14 cellular contexts compared by ENCODE assay signal in the genomic region with DNA sequence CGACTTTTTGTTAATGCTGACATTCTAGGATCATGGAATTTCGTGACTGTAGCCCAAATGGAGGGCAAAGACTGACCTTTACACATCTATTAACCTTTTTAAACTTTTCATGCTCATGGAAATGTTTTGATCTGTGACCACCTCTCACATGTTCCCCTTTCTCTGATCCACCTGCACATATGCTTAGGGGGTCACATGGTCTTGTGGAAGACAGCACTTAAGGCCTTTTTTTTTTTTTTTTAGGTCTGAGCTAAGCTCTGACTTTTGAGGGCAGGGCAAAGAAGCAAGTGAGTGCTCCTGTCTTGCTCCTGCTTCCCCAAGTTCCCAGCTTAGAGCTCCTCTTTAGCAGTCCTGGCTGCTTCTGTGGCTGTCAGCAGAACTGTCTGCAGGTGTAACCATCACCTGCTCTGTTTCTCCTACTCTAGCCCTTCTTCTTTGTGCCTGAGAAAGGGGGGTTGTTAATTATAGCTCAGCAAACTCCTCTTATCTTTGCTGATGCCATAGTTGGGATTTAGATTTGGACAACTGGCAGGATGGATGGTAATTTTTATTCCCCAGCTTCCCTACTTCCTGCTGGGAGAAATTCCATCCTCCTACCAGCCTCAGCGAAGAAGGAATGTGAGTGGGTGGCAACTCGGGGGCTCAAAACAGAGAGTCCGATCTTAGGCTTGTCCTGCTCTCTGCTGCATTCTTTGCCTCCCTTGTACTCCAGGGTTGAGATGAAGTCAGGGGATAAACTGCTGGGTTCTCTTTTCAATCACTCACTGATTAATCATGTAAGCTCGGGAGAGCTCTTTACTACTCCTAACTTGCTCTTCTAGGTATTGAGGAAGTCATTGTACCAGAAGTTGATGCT.
A peak's percentile ranks its signal among the peaks of the same experiment; 100 is the strongest.
DNase-seq lines count a peak whose midpoint lies in the region; ATAC-seq, FAIRE-seq and TF ChIP-seq lines count a peak whose summit lies in the region.
"Had no signal": no experiment of that assay in that cellular context is flagged by ENCODE, and none has a peak within 500 bp of the region (broad histone marks: within the 10 kb centered on the region; RNA-seq: fewer than 3 reads in every experiment).

No MANE protein-coding gene starts in this region.

- no peak for FAIRE-seq in H54 (lab: Jason Lieb, UNC)
- FAIRE-seq: GM12878 had no signal

- H2AFZ ChIP-seq in SK-N-SH (ENCODE audit: low read depth) (no peak overlapping the region), osteoblast (ENCODE audit: low read length) (peak overlapping the region; percentile 33)

- peaks cover 5% of the 10 kb centered on the region for H3F3A ChIP-seq in SK-N-SH (replicated peaks; ENCODE audit: insufficient read depth)

- H3K4me1 ChIP-seq in SK-N-SH (ENCODE audit: control insufficient read depth in 1 of 2, insufficient read depth in 2 of 2, low read depth in 1 of 2, low read length in 1 of 2): peaks cover 0 to 9% of the 10 kb centered on the region in 2 experiments; a peak in 1 of 4 replicates
- H3K4me1 ChIP-seq in osteoblast (ENCODE audit: insufficient read depth, low read length): peaks cover 28% of the 10 kb centered on the region
- no peaks in the 10 kb centered on the region for H3K4me1 ChIP-seq in Peyer's patch

- TF ChIP-seq CTCF in SK-N-SH (IDR thresholded peaks at IDR 0.05) (no peak), osteoblast (IDR thresholded peaks at IDR 0.05; ENCODE audit: extremely low read depth, low read depth, low read length) (no peak), Peyer's patch (IDR thresholded peaks at IDR 0.05) (no peak)

- TF ChIP-seq EP300 in SK-N-SH (IDR thresholded peaks at IDR 0.05; ENCODE audit: borderline replicate concordance in 1 of 2, low read depth in 1 of 2, low read length in 1 of 2): no peak

- no peak overlapping the region for H3K9ac ChIP-seq in SK-N-SH

- no peaks in the 10 kb centered on the region for H3K27me3 ChIP-seq in SK-N-SH (ENCODE audit: insufficient read depth)
- no peaks in the 10 kb centered on the region for H3K27me3 ChIP-seq in osteoblast (ENCODE audit: insufficient read depth, low read length)
- no peaks in the 10 kb centered on the region for H3K27me3 ChIP-seq in Peyer's patch
- H3K27me3 ChIP-seq: tibial nerve had no signal

- ATAC-seq in GM18909 (IDR thresholded peaks at IDR 0.05; ENCODE audit: poor library complexity, unreplicated experiment): no peak
- ATAC-seq: GM12878 had no signal

- H4K20me1 ChIP-seq in SK-N-SH (ENCODE audit: insufficient read depth): no peaks in the 10 kb centered on the region
- no peaks in the 10 kb centered on the region for H4K20me1 ChIP-seq in osteoblast (ENCODE audit: insufficient read depth, low read length)

- CTCF ChIA-PET in SK-N-SH (lab: Yijun Ruan, JAX): interaction anchor here (1.1 to 1.8 kb wide), 3 partner anchors 16 to 86 kb away, joined by 4 to 5 read pairs (median 4); no protein-coding TSS in a partner anchor

- WGBS in SK-N-SH (ENCODE audit: low lambda C conversion rate): 51% methylated on average over 6 of the region's 6 CpGs

- TF ChIP-seq POLR2A in Peyer's patch (IDR thresholded peaks at IDR 0.05) (no peak), H54 (IDR thresholded peaks at IDR 0.05; ENCODE audit: low read depth, low read length) (no peak)

- TF ChIP-seq RAD21 in SK-N-SH (IDR thresholded peaks at IDR 0.05; ENCODE audit: low read length): no peak

- H3K79me2 ChIP-seq in SK-N-SH (ENCODE audit: insufficient read depth): peaks cover 5% of the 10 kb centered on the region; the same call in 1 of the 2 replicates
- H3K79me2 ChIP-seq in osteoblast (ENCODE audit: insufficient read depth, low read length): peaks cover 54% of the 10 kb centered on the region

- POLR2A ChIA-PET in SK-N-SH (lab: Yijun Ruan, JAX): no interaction called here

- peak; percentile 53 for DNase-seq in NCI-H1105 treated with DMSO at 0.1 percent for 48 hours (lab: John Stamatoyannopoulos, UW)
- DNase-seq in NCI-H1105 (lab: John Stamatoyannopoulos, UW): no peak
- DNase-seq in SK-N-SH: no peak
- DNase-seq in fibroblast of peridontal ligament (ENCODE audit: extremely low read depth): peak; percentile 45
- DNase-seq in osteoblast (ENCODE audit: insufficient read length, low spot score, missing footprints): peak; percentile 78
- DNase-seq in Peyer's patch: no peak
- DNase-seq in H54 (ENCODE audit: insufficient read length, low spot score): no peak
- DNase-seq: 8988T; activated CD4-positive, alpha-beta T cell treated with anti-CD3 and anti-CD28 coated beads, Interleukin-2, amount 50 U/mL, for 4 hours; activated gamma-delta T cell; NCI-H1930 had no signal

- H3K4me2 ChIP-seq in SK-N-SH (peak overlapping the region; percentile 55; the same call in 1 of the 2 replicates), osteoblast (ENCODE audit: insufficient read depth, low read length) (peak overlapping the region; percentile 55)

- no peak overlapping the region; a peak in 1 of 4 replicates for H3K4me3 ChIP-seq in SK-N-SH (ENCODE audit: low read depth in 2 of 2, low read length in 1 of 2)
- H3K4me3 ChIP-seq in osteoblast (ENCODE audit: insufficient read depth, low read length): peak overlapping the region; percentile 26
- no peak overlapping the region for H3K4me3 ChIP-seq in Peyer's patch
- H3K4me3 ChIP-seq: GM12878, tibial nerve had no signal

- no peak overlapping the region for H3K27ac ChIP-seq in SK-N-SH (ENCODE audit: low read depth in 2 of 2, low read length in 1 of 2)
- H3K27ac ChIP-seq in osteoblast (ENCODE audit: low read depth, low read length): peak overlapping the region; percentile 68
- H3K27ac ChIP-seq in Peyer's patch: no peak overlapping the region

- H3K9me3 ChIP-seq in SK-N-SH (no peaks in the 10 kb centered on the region), osteoblast (ENCODE audit: low read depth, low read length) (no peaks in the 10 kb centered on the region), Peyer's patch (no peaks in the 10 kb centered on the region)
- H3K9me3 ChIP-seq: tibial nerve had no signal

- H3K36me3 ChIP-seq in SK-N-SH (replicated peaks in 1 of 2; ENCODE audit: control insufficient read depth in 1 of 2, insufficient read depth in 2 of 2, low read length in 1 of 2): no peaks in the 10 kb centered on the region
- no peaks in the 10 kb centered on the region for H3K36me3 ChIP-seq in osteoblast (ENCODE audit: insufficient read depth, low read length)
- H3K36me3 ChIP-seq in Peyer's patch: peaks cover 0 to 5% (median 0%) of the 10 kb centered on the region in 3 donors
- H3K36me3 ChIP-seq: tibial nerve had no signal

- H3K9me2 ChIP-seq in SK-N-SH: no peaks in the 10 kb centered on the region

TF ChIP-seq in SK-N-SH, 30 proteins besides CTCF, POLR2A, EP300 and RAD21 (continues in another document):
- no peak for TF ChIP-seq YY1 (IDR thresholded peaks at IDR 0.05; ENCODE audit: low read depth)
- TF ChIP-seq, protein P1, sequence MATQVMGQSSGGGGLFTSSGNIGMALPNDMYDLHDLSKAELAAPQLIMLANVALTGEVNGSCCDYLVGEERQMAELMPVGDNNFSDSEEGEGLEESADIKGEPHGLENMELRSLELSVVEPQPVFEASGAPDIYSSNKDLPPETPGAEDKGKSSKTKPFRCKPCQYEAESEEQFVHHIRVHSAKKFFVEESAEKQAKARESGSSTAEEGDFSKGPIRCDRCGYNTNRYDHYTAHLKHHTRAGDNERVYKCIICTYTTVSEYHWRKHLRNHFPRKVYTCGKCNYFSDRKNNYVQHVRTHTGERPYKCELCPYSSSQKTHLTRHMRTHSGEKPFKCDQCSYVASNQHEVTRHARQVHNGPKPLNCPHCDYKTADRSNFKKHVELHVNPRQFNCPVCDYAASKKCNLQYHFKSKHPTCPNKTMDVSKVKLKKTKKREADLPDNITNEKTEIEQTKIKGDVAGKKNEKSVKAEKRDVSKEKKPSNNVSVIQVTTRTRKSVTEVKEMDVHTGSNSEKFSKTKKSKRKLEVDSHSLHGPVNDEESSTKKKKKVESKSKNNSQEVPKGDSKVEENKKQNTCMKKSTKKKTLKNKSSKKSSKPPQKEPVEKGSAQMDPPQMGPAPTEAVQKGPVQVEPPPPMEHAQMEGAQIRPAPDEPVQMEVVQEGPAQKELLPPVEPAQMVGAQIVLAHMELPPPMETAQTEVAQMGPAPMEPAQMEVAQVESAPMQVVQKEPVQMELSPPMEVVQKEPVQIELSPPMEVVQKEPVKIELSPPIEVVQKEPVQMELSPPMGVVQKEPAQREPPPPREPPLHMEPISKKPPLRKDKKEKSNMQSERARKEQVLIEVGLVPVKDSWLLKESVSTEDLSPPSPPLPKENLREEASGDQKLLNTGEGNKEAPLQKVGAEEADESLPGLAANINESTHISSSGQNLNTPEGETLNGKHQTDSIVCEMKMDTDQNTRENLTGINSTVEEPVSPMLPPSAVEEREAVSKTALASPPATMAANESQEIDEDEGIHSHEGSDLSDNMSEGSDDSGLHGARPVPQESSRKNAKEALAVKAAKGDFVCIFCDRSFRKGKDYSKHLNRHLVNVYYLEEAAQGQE (IDR thresholded peaks at IDR 0.05; ENCODE audit: low read depth, low read length): no peak
- TF ChIP-seq, protein P2, sequence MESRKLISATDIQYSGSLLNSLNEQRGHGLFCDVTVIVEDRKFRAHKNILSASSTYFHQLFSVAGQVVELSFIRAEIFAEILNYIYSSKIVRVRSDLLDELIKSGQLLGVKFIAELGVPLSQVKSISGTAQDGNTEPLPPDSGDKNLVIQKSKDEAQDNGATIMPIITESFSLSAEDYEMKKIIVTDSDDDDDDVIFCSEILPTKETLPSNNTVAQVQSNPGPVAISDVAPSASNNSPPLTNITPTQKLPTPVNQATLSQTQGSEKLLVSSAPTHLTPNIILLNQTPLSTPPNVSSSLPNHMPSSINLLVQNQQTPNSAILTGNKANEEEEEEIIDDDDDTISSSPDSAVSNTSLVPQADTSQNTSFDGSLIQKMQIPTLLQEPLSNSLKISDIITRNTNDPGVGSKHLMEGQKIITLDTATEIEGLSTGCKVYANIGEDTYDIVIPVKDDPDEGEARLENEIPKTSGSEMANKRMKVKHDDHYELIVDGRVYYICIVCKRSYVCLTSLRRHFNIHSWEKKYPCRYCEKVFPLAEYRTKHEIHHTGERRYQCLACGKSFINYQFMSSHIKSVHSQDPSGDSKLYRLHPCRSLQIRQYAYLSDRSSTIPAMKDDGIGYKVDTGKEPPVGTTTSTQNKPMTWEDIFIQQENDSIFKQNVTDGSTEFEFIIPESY (IDR thresholded peaks at IDR 0.05; ENCODE audit: borderline replicate concordance, low read depth): no peak
- TF ChIP-seq NFIC (IDR thresholded peaks at IDR 0.05; ENCODE audit: borderline replicate concordance): no peak
- TF ChIP-seq SMC3 (IDR thresholded peaks at IDR 0.05; ENCODE audit: low read depth, low read length): no peak
- TF ChIP-seq ELF1 (IDR thresholded peaks at IDR 0.05): no peak
- TF ChIP-seq, protein P3, sequence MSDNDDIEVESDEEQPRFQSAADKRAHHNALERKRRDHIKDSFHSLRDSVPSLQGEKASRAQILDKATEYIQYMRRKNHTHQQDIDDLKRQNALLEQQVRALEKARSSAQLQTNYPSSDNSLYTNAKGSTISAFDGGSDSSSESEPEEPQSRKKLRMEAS (IDR thresholded peaks at IDR 0.05; ENCODE audit: low read depth): no peak

Comparison
In these comparisons a context has a peak if more than half of its experiments do, and no peak if none do; other contexts are left out.
1. DNase-seq: peak in NCI-H1105 treated with DMSO at 0.1 percent for 48 hours (single experiment), fibroblast of peridontal ligament (single experiment) and osteoblast (single experiment); none in NCI-H1105 (single experiment), SK-N-SH (single experiment), Peyer's patch (0 of 3) and H54 (single experiment).